ENCODE assay signal across 8 cellular contexts in the genomic region with DNA sequence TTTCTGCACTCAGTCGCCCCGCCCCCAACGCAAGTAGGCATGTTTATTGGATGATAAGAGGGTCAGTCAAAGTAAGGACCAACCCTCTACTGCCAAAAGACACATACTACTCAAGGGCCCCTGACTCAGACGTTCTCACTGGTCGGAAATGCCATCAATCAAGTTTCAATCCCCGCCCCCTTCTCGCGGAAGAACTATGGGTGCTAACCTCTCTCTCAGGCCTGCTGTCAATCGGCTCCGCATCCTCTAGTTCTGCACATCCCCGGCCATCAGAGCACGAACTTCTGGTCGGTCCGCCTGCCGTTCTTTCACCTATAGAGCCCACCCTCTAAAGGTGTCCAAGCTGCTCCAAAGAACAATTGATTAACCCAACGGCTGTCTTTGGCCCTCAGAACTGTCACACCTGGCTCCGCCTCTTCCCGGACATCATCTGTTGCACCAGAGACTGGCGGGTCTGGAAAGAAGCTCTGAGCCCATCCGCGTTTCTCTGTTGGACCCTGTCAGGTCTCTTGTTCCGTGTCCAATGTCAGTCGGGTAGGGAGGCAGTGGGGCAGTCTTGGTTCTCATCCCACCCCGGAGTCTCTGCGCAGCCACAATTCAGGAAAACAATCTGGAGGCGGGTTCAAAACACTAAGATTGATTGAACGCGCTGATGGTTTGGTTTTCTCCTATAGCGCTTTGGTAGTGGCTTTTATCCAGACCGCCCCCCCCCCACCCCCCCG. TPM values are rescaled to one million over a fixed set of nuclear protein-coding genes. Genes with fewer than 3 reads are reported as not detected.
A peak's percentile ranks its signal among the peaks of the same experiment; 100 is the strongest.
DNase-seq lines count a peak whose midpoint lies in the region; ATAC-seq and TF ChIP-seq lines count a peak whose summit lies in the region.

No MANE protein-coding gene starts in this region.

- peak overlapping the region; percentile 96 for H3K4me3 Mint-ChIP-seq in HFFc6

- H3K36me3 Mint-ChIP-seq in HFFc6 (ENCODE audit: low read depth): no peaks in the 10 kb centered on the region
- H3K36me3 Mint-ChIP-seq in activated naive CD4-positive, alpha-beta T cell treated with anti-CD3 and anti-CD28 coated beads, Interleukin-2, amount 50 U/mL, for 72 hours: no peaks in the 10 kb centered on the region

- ATAC-seq in activated naive CD4-positive, alpha-beta T cell treated with anti-CD3 and anti-CD28 coated beads, Interleukin-2, amount 50 U/mL, for 72 hours: peak; percentile 99

- in situ Hi-C loops in SK-MEL-5 (cut with HindIII; ENCODE audit: low pct_unique_long_range_greater_than_20kb, low sequenced_read_pairs): no loop called here

- H3K27ac Mint-ChIP-seq in HFFc6: peak overlapping the region; percentile 92
- H3K27ac Mint-ChIP-seq in activated naive CD4-positive, alpha-beta T cell treated with anti-CD3 and anti-CD28 coated beads, Interleukin-2, amount 50 U/mL, for 72 hours: peak overlapping the region; percentile 93 to 98

- H3K4me1 Mint-ChIP-seq in HFFc6 (ENCODE audit: low read depth): no peaks in the 10 kb centered on the region

- no peaks in the 10 kb centered on the region for H3K9me3 Mint-ChIP-seq in HFFc6
- no peaks in the 10 kb centered on the region for H3K9me3 Mint-ChIP-seq in activated naive CD4-positive, alpha-beta T cell treated with anti-CD3 and anti-CD28 coated beads, Interleukin-2, amount 50 U/mL, for 72 hours

- no peaks in the 10 kb centered on the region; the same call in 1 of the 2 replicates for H3K27me3 Mint-ChIP-seq in HFFc6 (ENCODE audit: insufficient read depth)

- peak overlapping the region; percentile 73 for H3K27ac ChIP-seq in temporal lobe (ENCODE audit: low read depth, low read length)

- no peak for TF ChIP-seq CTCF in HFFc6 (IDR thresholded peaks at IDR 0.05)

- DNase-seq in GM04504 (ENCODE audit: low read depth) (peak; percentile 91), HFFc6 (peak; percentile 94), NAMALWA (ENCODE audit: low spot score) (peak; percentile 96), SK-MEL-5 (ENCODE audit: low read depth, low spot score) (peak; percentile 96), glomerular endothelial cell (ENCODE audit: extremely low read depth, low read depth, low spot score) (peak; percentile 77), occipital lobe (lab: John Stamatoyannopoulos, UW) (peak; percentile 83)
- DNase-seq in activated naive CD4-positive, alpha-beta T cell treated with anti-CD3 and anti-CD28 coated beads, Interleukin-2, amount 50 U/mL, for 72 hours (ENCODE audit: low spot score in 2 of 2): peak; percentile 86 to 92

RNA-seq across cellular contexts. Expression of a gene that starts 15.2 kb away (rescaled TPM):
- 10 to 100 TPM; 80.0 to 88.8 (median 84.4) TPM for total RNA-seq in HFFc6 (2021; fragmentation: NEBNext Ultra II Directional; extraction: Animal tissue kit (Norgen Biotek cat#: 25700))
- total RNA-seq in SK-MEL-5 (2014; rRNA removed; shearing (Covaris generic)): 157 and 172 TPM in 2 replicates
- polyA plus RNA-seq in SK-MEL-5 (2015; cell fraction: cytosol; rRNA removed): 122 and 126 TPM in 2 replicates
- 7.2 and 8.8 TPM in 2 replicates for polyA plus RNA-seq in SK-MEL-5 (2015; cell fraction: nucleus; rRNA removed)
- total RNA-seq in activated naive CD4-positive, alpha-beta T cell treated with anti-CD3 and anti-CD28 coated beads, Interleukin-2, amount 50 U/mL, for 72 hours: 10 to 100 TPM; 89.5 to 91.9 TPM
- 60.7 and 78.8 TPM in 2 replicates for total RNA-seq in glomerular endothelial cell
- total RNA-seq in occipital lobe: 50.4 TPM
- 46.0 TPM for total RNA-seq in temporal lobe

RNA-seq across cellular contexts. Expression of a gene that starts 15.7 kb away (rescaled TPM):
- total RNA-seq in HFFc6 (2021; fragmentation: NEBNext Ultra II Directional; extraction: Animal tissue kit (Norgen Biotek cat#: 25700)): 10 to 100 TPM; 38.8 to 44.3 (median 41.7) TPM
- 42.2 and 42.6 TPM in 2 replicates for total RNA-seq in SK-MEL-5 (2014; rRNA removed; shearing (Covaris generic))
- polyA plus RNA-seq in SK-MEL-5 (2015; cell fraction: cytosol; rRNA removed): 58.0 and 64.5 TPM in 2 replicates
- 47.9 and 52.9 TPM in 2 replicates for polyA plus RNA-seq in SK-MEL-5 (2015; cell fraction: nucleus; rRNA removed)
- 10 to 100 TPM; 54.7 to 61.3 TPM for total RNA-seq in activated naive CD4-positive, alpha-beta T cell treated with anti-CD3 and anti-CD28 coated beads, Interleukin-2, amount 50 U/mL, for 72 hours
- total RNA-seq in glomerular endothelial cell (43.1 and 44.2 TPM in 2 replicates), occipital lobe (38.7 TPM), temporal lobe (31.7 TPM)

RNA-seq across cellular contexts. Expression of a gene that starts 51.1 kb away (rescaled TPM):
- 1 to 10 TPM in 2 of 6 experiments, under 1 TPM in 4; 0.46 to 2.5 (median 0.67) TPM for total RNA-seq in HFFc6 (2021; fragmentation: NEBNext Ultra II Directional; extraction: Animal tissue kit (Norgen Biotek cat#: 25700))
- 0.29 TPM in 2 replicates for total RNA-seq in SK-MEL-5 (2014; rRNA removed; shearing (Covaris generic))
- polyA plus RNA-seq in SK-MEL-5 (2015; cell fraction: cytosol; rRNA removed): 2.3 TPM in 1 of 2 replicates, not detected in the other
- polyA plus RNA-seq in SK-MEL-5 (2015; cell fraction: nucleus; rRNA removed): not detected in 2 replicates
- not detected for total RNA-seq in activated naive CD4-positive, alpha-beta T cell treated with anti-CD3 and anti-CD28 coated beads, Interleukin-2, amount 50 U/mL, for 72 hours
- total RNA-seq in glomerular endothelial cell: 0.15 and 0.35 TPM in 2 replicates
- total RNA-seq in occipital lobe: 3.6 TPM
- total RNA-seq in temporal lobe: 4.9 TPM

Comparison
In these comparisons a context has a peak if more than half of its experiments do, and no peak if none do; other contexts are left out.
1. Peak in every context shown above with its lines: DNase-seq, ATAC-seq and H3K27ac ChIP-seq.